19 cellular contexts compared by ENCODE assay signal in the genomic region with DNA sequence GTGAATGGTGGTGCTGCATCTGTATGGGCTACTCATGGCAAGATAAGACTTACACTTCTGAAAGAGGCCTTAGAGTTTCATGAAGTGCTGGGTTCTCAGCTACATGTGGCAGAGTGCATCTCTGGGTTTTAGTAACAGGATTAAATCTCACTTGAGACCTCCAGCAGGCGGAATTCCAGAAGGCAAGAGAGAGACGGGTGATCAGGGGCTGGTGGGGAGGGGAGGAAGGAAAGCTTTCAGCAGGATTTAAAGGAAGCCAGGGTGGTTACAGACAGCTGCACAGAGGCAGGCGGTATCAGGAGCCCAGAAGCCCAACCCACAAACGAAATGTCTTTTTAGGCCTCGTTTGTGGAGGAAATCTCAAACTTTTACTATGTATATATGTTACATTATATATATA. TPM values are rescaled to one million over a fixed set of nuclear protein-coding genes. Genes with fewer than 3 reads are reported as not detected.
DNase-seq lines count a peak whose midpoint lies in the region; ATAC-seq and TF ChIP-seq lines count a peak whose summit lies in the region.
"Had no signal": no experiment of that assay in that cellular context is flagged by ENCODE, and none has a peak within 500 bp of the region (broad histone marks: within the 10 kb centered on the region; RNA-seq: fewer than 3 reads in every experiment).

No MANE protein-coding gene starts in this region.

- H3K27me3 ChIP-seq in A673 (replicated peaks; ENCODE audit: insufficient read depth, low read depth, low read length, poor library complexity) (no peaks in the 10 kb centered on the region), suprapubic skin (peaks cover 7% of the 10 kb centered on the region)

- CTCF ChIA-PET in A673 (lab: Charles Lee): no interaction called here

- no TSS peak for BruUV-seq in A673 (replicated peaks; lab: Mats Ljungman, UMichigan)

- ATAC-seq in GM21723 (IDR thresholded peaks at IDR 0.05; ENCODE audit: unreplicated experiment): no peak
- ATAC-seq: GM12878, HCT116 had no signal

- H3K4me3 ChIP-seq in A673 (ENCODE audit: low read depth, low read length, poor library complexity, severe bottlenecking) (no peak overlapping the region), suprapubic skin (no peak overlapping the region)
- H3K4me3 ChIP-seq: GM12878 had no signal

- intact Hi-C loops in A673 (cut with micrococcal nuclease; ENCODE audit: unreplicated experiment): no loop called here

- WGBS in suprapubic skin: 62% methylated on average over 5 of the region's 5 CpGs

- no peaks in the 10 kb centered on the region for H3K9me3 ChIP-seq in A673 (ENCODE audit: low read depth, low read length, poor library complexity, severe bottlenecking)
- H3K9me3 ChIP-seq in suprapubic skin: no peaks in the 10 kb centered on the region
- H3K9me3 ChIP-seq: SK-N-SH had no signal

- TF ChIP-seq CTCF in A673 (conservative IDR thresholded peaks at IDR 0.05; ENCODE audit: low read depth, low read length) (no peak), suprapubic skin (IDR thresholded peaks at IDR 0.05) (no peak)

- peak; percentile 66 for DNase-seq in A673 (ENCODE audit: low spot score)
- peak; percentile 94 to 96 for DNase-seq in NCI-H524 (lab: John Stamatoyannopoulos, UW)
- peak; percentile 58 for DNase-seq in ecto neural progenitor cell (ENCODE audit: low spot score)
- DNase-seq in myocyte (ENCODE audit: low read depth): peak; percentile 64
- no peak for DNase-seq in activated T-cell treated with anti-CD3 and anti-CD28 coated beads, Interleukin-2, amount 50 U/mL, for 48 hours
- DNase-seq in activated naive CD4-positive, alpha-beta T cell (lab: John Stamatoyannopoulos, UW): no peak
- no peak for DNase-seq in suprapubic skin (ENCODE audit: low spot score in 2 of 2)
- DNase-seq: 8988T; CD4-positive, alpha-beta T cell; GDM1; NCI-H1105; NCI-H1436 treated with DMSO at 0.1 percent for 48 hours; NCI-H2029; NCI-H446 treated with DMSO at 0.1 percent for 48 hours; SIG-M5; SK-N-SH had no signal

- no peak for TF ChIP-seq POLR2A in suprapubic skin (IDR thresholded peaks at IDR 0.05)

- peaks cover 6% of the 10 kb centered on the region for H3K4me1 ChIP-seq in A673 (ENCODE audit: insufficient read depth, low read length, poor library complexity, severe bottlenecking)
- no peaks in the 10 kb centered on the region for H3K4me1 ChIP-seq in suprapubic skin

- POLR2A ChIA-PET in A673 (lab: Charles Lee; ENCODE audit: low non-redundant PET): no interaction called here

- H3K36me3 ChIP-seq in A673 (ENCODE audit: insufficient read depth, low read length, poor library complexity, severe bottlenecking) (no peaks in the 10 kb centered on the region), suprapubic skin (no peaks in the 10 kb centered on the region)

- H3K27ac ChIP-seq in A673 (ENCODE audit: low read depth, low read length, poor library complexity, severe bottlenecking) (peak overlapping the region; percentile 0), suprapubic skin (no peak overlapping the region)

- TF ChIP-seq EP300 in suprapubic skin (IDR thresholded peaks at IDR 0.05): no peak

RNA-seq across cellular contexts. Expression of a gene that starts 56.2 kb away (rescaled TPM):
- total RNA-seq in A673 (2021) (8.2 and 16.0 TPM in 2 replicates), myocyte (98.2 and 135 TPM in 2 replicates), suprapubic skin (100 to 1,000 TPM in 3 of 4 donors, 10 to 100 TPM in 1; 77.6 to 155 (median 118) TPM)
- 314 TPM for polyA plus RNA-seq in myocyte (2012)

Comparison
In these comparisons a context has a peak if more than half of its experiments do, and no peak if none do; other contexts are left out.
1. DNase-seq: peak in A673 (single experiment), NCI-H524 (2 of 2), ecto neural progenitor cell (single experiment) and myocyte (single experiment); none in activated T-cell treated with anti-CD3 and anti-CD28 coated beads, Interleukin-2, amount 50 U/mL, for 48 hours (0 of 2), activated naive CD4-positive, alpha-beta T cell (0 of 4) and suprapubic skin (0 of 2).